22 cellular contexts compared by ENCODE assay signal in the genomic region with DNA sequence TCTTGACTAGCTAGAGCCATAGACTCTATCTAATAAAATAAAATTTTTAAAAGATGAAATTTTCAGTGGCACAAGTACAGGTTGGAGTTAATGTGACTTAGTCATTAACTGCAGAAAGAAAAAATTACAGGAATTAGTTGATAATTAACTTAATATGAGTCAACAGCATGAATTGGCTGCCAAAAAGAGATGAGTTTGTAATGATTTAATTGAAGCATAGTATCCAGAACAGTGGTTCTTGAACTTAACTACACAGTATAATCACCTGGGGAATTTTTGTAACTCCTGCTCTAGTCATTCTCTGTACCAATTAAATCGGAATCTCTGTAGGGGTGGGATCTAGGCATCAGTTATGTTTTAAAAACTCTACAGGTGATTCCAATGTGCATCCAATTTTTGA. TPM values are rescaled to one million over a fixed set of nuclear protein-coding genes. Genes with fewer than 3 reads are reported as not detected.
DNase-seq lines count a peak whose midpoint lies in the region; ATAC-seq, FAIRE-seq and TF ChIP-seq lines count a peak whose summit lies in the region.
"Had no signal": no experiment of that assay in that cellular context is flagged by ENCODE, and none has a peak within 500 bp of the region (broad histone marks: within the 10 kb centered on the region; RNA-seq: fewer than 3 reads in every experiment).

No MANE protein-coding gene starts in this region.

- no peaks in the 10 kb centered on the region for H3K27me3 ChIP-seq in small intestine (ENCODE audit: control insufficient read depth in 2 of 2, insufficient read depth in 2 of 2, low read length in 2 of 2)
- H3K27me3 ChIP-seq in right cardiac atrium (ENCODE audit: control insufficient read depth, insufficient read depth) = no peaks in the 10 kb centered on the region
- H3K27me3 ChIP-seq: BLaER1, Peyer's patch, SJCRH30 had no signal

- no peak for ATAC-seq in GM19395 (IDR thresholded peaks at IDR 0.05; ENCODE audit: unreplicated experiment)
- no peak for ATAC-seq in right cardiac atrium

- peaks cover 11% of the 10 kb centered on the region for H3K36me3 Mint-ChIP-seq in Calu3 (ENCODE audit: insufficient read depth, unreplicated experiment)

- no TSS peak for BruUV-seq in Calu3 (replicated peaks; lab: Mats Ljungman, UMichigan)

- FAIRE-seq in RCC 7860 (lab: Jason Lieb, UNC) = peak; percentile 92
- peak; percentile 33 for FAIRE-seq in small intestine (lab: Jason Lieb, UNC)
- FAIRE-seq: GM18507 had no signal

- no peak for DNase-seq in Calu3
- DNase-seq in RCC 7860 (ENCODE audit: low spot score) = peak; percentile 61
- peak; percentile 87 for DNase-seq in kidney glomerular epithelial cell (lab: John Stamatoyannopoulos, UW)
- DNase-seq in small intestine = peak; percentile 51
- DNase-seq in right cardiac atrium = no peak
- DNase-seq in NCI-H1930 (lab: John Stamatoyannopoulos, UW) = no peak
- DNase-seq: CD4-positive, alpha-beta T cell; COR-L47; GDM1; Karpas-422; NCI-H1436; NCI-H2029 treated with DMSO at 0.1 percent for 48 hours; NCI-H2171; NCI-H345; NCI-H524; NCI-H774; NK-92 treated with Interleukin-12 subunit alpha and Interleukin-12 subunit beta, amount 100 ng/mL, for 24 hours; Peyer's patch; SJCRH30 had no signal

- CTCF ChIA-PET in Calu3 (lab: Charles Lee) = no interaction called here

- H3K4me1 Mint-ChIP-seq in Calu3 (ENCODE audit: low read depth, unreplicated experiment) = peaks cover 58% of the 10 kb centered on the region

- H3K27me3 Mint-ChIP-seq in Calu3 (ENCODE audit: unreplicated experiment) = no peaks in the 10 kb centered on the region

- H3K4me1 ChIP-seq in small intestine (ENCODE audit: control insufficient read depth in 2 of 2, insufficient read depth in 1 of 2, low read depth in 1 of 2, low read length in 1 of 2) = peaks cover 0 to 2% of the 10 kb centered on the region in 2 donors
- no peaks in the 10 kb centered on the region for H3K4me1 ChIP-seq in right cardiac atrium (ENCODE audit: control insufficient read depth, insufficient read depth, low read length)
- H3K4me1 ChIP-seq: BLaER1, Peyer's patch, SJCRH30 had no signal

- H3K9me3 ChIP-seq in small intestine (ENCODE audit: control insufficient read depth, low read depth) (no peaks in the 10 kb centered on the region), right cardiac atrium (ENCODE audit: control insufficient read depth, low read length) (no peaks in the 10 kb centered on the region)
- H3K9me3 ChIP-seq: BLaER1, Peyer's patch had no signal

- H3K27ac Mint-ChIP-seq in Calu3 (ENCODE audit: unreplicated experiment) = peak overlapping the region; percentile 79
- H3K27ac Mint-ChIP-seq: CD4-positive, alpha-beta T cell had no signal

- no peak overlapping the region for H3K27ac ChIP-seq in small intestine (ENCODE audit: low read depth in 1 of 2, low read length in 1 of 2)
- H3K27ac ChIP-seq in right cardiac atrium (ENCODE audit: low read length) = no peak overlapping the region
- H3K27ac ChIP-seq: BLaER1, Peyer's patch, SJCRH30 had no signal

- intact Hi-C loops in Calu3 (cut with micrococcal nuclease; ENCODE audit: unreplicated experiment) (loop anchor here (5.0 kb wide), 1 partner anchor 48 kb away; a partner anchor contains a TSS), right cardiac atrium (cut with DNase I) (no loop called here)

- no peaks in the 10 kb centered on the region for H3K36me3 ChIP-seq in small intestine (ENCODE audit: control insufficient read depth in 2 of 2, insufficient read depth in 2 of 2, low read length in 2 of 2)
- H3K36me3 ChIP-seq: BLaER1, Peyer's patch, SJCRH30 had no signal

- TF ChIP-seq CTCF in Calu3 (IDR thresholded peaks at IDR 0.05; ENCODE audit: unreplicated experiment) = no peak

- no peak overlapping the region for H3K4me3 ChIP-seq in small intestine (ENCODE audit: low read depth in 1 of 2, low read length in 2 of 2)
- no peak overlapping the region for H3K4me3 ChIP-seq in right cardiac atrium (ENCODE audit: low read length)
- H3K4me3 ChIP-seq: BLaER1, Peyer's patch, SJCRH30 had no signal

- 9 to 72% (median 39%) methylated on average over 1 of the region's 1 CpG for whole genome bisulfite sequencing in small intestine, 3 donors
- WGBS in right cardiac atrium = 94% methylated on average over 1 of the region's 1 CpG

- H3K9me3 Mint-ChIP-seq in Calu3 (ENCODE audit: low read depth, unreplicated experiment) = peaks cover 10% of the 10 kb centered on the region

- no peak overlapping the region for H3K4me3 Mint-ChIP-seq in Calu3 (ENCODE audit: low read depth, unreplicated experiment)
- H3K4me3 Mint-ChIP-seq: CD4-positive, alpha-beta T cell had no signal

RNA-seq across cellular contexts. Expression of a gene that starts 46.3 kb away (rescaled TPM):
- total RNA-seq in Calu3 (2022) (89.2 and 104 TPM in 2 replicates), right cardiac atrium (100 to 1,000 TPM; 131 to 198 (median 169) TPM)
- polyA plus RNA-seq in small intestine (100 to 1,000 TPM in 1 of 3 donors, 10 to 100 TPM in 2; 51.1 to 106 (median 74.0) TPM), right cardiac atrium (246 TPM)

Comparison
In these comparisons a context has a peak if more than half of its experiments do, and no peak if none do; other contexts are left out.
1. DNase-seq: peak in RCC 7860 (single experiment), kidney glomerular epithelial cell (single experiment) and small intestine (single experiment); none in Calu3 (single experiment), right cardiac atrium (0 of 3) and NCI-H1930 (0 of 2).